Comparison of ENCODE assay signal across 9 cellular contexts in genomic region chr9:119375892-119376291, GRCh38. TPM values are rescaled to one million over a fixed set of nuclear protein-coding genes. Genes with fewer than 3 reads are reported as not detected.
DNase-seq lines count a peak whose midpoint lies in the region; ATAC-seq, FAIRE-seq and TF ChIP-seq lines count a peak whose summit lies in the region.
"Had no signal": no experiment of that assay in that cellular context is flagged by ENCODE, and none has a peak within 500 bp of the region (broad histone marks: within the 10 kb centered on the region; RNA-seq: fewer than 3 reads in every experiment).

No MANE protein-coding gene starts in this region.

- DNase-seq in D721Med (ENCODE audit: insufficient read length, low spot score) = no peak
- peak; percentile 63 for DNase-seq in RKO (ENCODE audit: low spot score)
- DNase-seq in iris pigment epithelial cell (ENCODE audit: low read depth) = peak; percentile 38
- DNase-seq in H4 (ENCODE audit: low spot score) = no peak
- no peak for DNase-seq in Right ventricle myocardium superior

- ATAC-seq in HG03159 (IDR thresholded peaks at IDR 0.05; ENCODE audit: unreplicated experiment) = peak; percentile 78
- no peak for ATAC-seq in HG03460 (IDR thresholded peaks at IDR 0.05; ENCODE audit: unreplicated experiment)
- no peak for ATAC-seq in GM19455 (IDR thresholded peaks at IDR 0.05; ENCODE audit: unreplicated experiment)
- ATAC-seq in Right ventricle myocardium superior (ENCODE audit: poor library complexity) = no peak

- intact Hi-C loops in Right ventricle myocardium superior (cut with DNase I) = no loop called here

- peak; percentile 35 for TF ChIP-seq CTCF in D721Med (IDR thresholded peaks at IDR 0.05; ENCODE audit: insufficient read depth, missing control alignments)

- no peak for FAIRE-seq in D721Med (lab: Jason Lieb, UNC)
- FAIRE-seq: colon had no signal

RNA-seq across cellular contexts. Expression of gene BRINP1, which starts 6.7 kb away (rescaled TPM):
- total RNA-seq in H4 (2014; rRNA removed; shearing (Covaris generic)) = not detected in 2 replicates
- total RNA-seq in Right ventricle myocardium superior = 0.54 TPM

Comparison
In these comparisons a context has a peak if more than half of its experiments do, and no peak if none do; other contexts are left out.
1. DNase-seq: peak in RKO (single experiment) and iris pigment epithelial cell (single experiment); none in D721Med (single experiment), H4 (single experiment) and Right ventricle myocardium superior (single experiment).